ENCODE assay signal across 8 cellular contexts in the genomic region with DNA sequence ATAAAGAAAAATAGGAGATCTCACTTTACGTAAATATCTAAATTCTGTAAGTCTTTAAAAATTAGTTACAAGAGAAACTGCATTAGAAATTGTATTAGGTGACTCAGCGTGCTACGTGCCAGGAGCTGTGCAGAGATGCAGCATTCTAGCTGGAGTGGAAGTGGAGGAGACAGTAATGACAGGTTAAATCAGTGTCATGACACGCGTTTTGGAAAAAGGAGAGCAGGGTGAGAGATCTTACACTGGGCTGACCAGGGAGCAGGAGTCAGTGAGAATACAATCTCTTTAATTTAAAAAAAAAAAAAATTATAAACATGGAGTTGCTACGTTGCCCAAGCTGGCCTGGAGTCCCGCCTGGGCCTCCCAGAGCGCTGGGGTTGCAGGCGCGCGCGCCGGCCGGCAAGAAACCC. TPM values are rescaled to one million over a fixed set of nuclear protein-coding genes. Genes with fewer than 3 reads are reported as not detected.
DNase-seq lines count a peak whose midpoint lies in the region; ATAC-seq, FAIRE-seq and TF ChIP-seq lines count a peak whose summit lies in the region.

No MANE protein-coding gene starts in this region.

- TF ChIP-seq CTCF in A549 (IDR thresholded peaks at IDR 0.05): no peak
- no peak for TF ChIP-seq CTCF in NB4 (IDR thresholded peaks at IDR 0.05; ENCODE audit: low read depth, low read length)
- no peak for TF ChIP-seq CTCF in K562 (IDR thresholded peaks at IDR 0.05 in 2 of 3, conservative IDR thresholded peaks at IDR 0.05 in 1 of 3; ENCODE audit: insufficient read depth in 2 of 3, low read depth in 1 of 3, low read length in 3 of 3)
- TF ChIP-seq CTCF in testis (IDR thresholded peaks at IDR 0.05): no peak

- BruUV-seq in K562 (replicated peaks; lab: Mats Ljungman, UMichigan): no TSS peak

- H3K4me2 ChIP-seq in A549 (peak overlapping the region; percentile 79), K562 (ENCODE audit: insufficient read depth, low read length) (peak overlapping the region; percentile 96)

- H3K9ac ChIP-seq in K562 (ENCODE audit: insufficient read depth in 1 of 2, low read depth in 2 of 2, low read length in 2 of 2): peak overlapping the region; percentile 78 to 98

- in situ Hi-C loops in G401 (cut with HindIII; ENCODE audit: low sequenced_read_pairs) (no loop called here), K562 (cut with MboI) (no loop called here)

- H3K27me3 ChIP-seq in K562 (ENCODE audit: control insufficient read depth in 2 of 2, insufficient read depth in 2 of 2, low read length in 2 of 2): no peaks in the 10 kb centered on the region
- H3K27me3 ChIP-seq in testis: no peaks in the 10 kb centered on the region

- H3K9me3 ChIP-seq in A549: no peaks in the 10 kb centered on the region; the same call in 2 of the 3 replicates
- no peaks in the 10 kb centered on the region for H3K9me3 ChIP-seq in K562 (replicated peaks; ENCODE audit: control insufficient read depth, insufficient read depth, low read depth, low read length)
- no peaks in the 10 kb centered on the region for H3K9me3 ChIP-seq in testis

- H3K79me2 ChIP-seq in K562 (ENCODE audit: control insufficient read depth, insufficient read depth, low read length): peaks cover 18% of the 10 kb centered on the region

- intact Hi-C loops in K562 (cut with micrococcal nuclease): loop anchor here (5.0 kb wide), 1 partner anchor 44 kb away; no protein-coding TSS in a partner anchor
- intact Hi-C loops in testis (cut with DNase I; ENCODE audit: low total_unique reads): no loop called here

- TF ChIP-seq RAD21 in A549 (conservative IDR thresholded peaks at IDR 0.05 in 1 of 2, IDR thresholded peaks at IDR 0.05 in 1 of 2): no peak
- no peak for TF ChIP-seq RAD21 in K562 (CRISPR knock-in tag; conservative IDR thresholded peaks at IDR 0.05 in 1 of 2, IDR thresholded peaks at IDR 0.05 in 1 of 2)

- H3K36me3 ChIP-seq in K562 (ENCODE audit: control insufficient read depth, insufficient read depth, low read length): peaks cover 25% of the 10 kb centered on the region; the same call in 1 of the 3 replicates
- no peaks in the 10 kb centered on the region for H3K36me3 ChIP-seq in testis (ENCODE audit: low read depth, missing control alignments)

- CTCF ChIA-PET in A549 (lab: Yijun Ruan, JAX) (interaction anchor here (0.9 to 1.7 kb wide), 5 partner anchors 8 to 113 kb away, joined by 3 to 8 read pairs (median 5); no protein-coding TSS in a partner anchor), K562 (lab: Yijun Ruan, JAX; ENCODE audit: low intra/inter-chr PET ratio) (no interaction called here)

- POLR2A ChIA-PET in A549 (lab: Yijun Ruan, JAX) (interaction anchor here (1.0 to 1.9 kb wide), 7 partner anchors 10 to 200 kb away, joined by 3 to 34 read pairs (median 6); partner anchors contain the start of genes CYFIP1 and NIPA2), K562 (lab: Yijun Ruan, JAX) (interaction anchor here (0.6 to 2.8 kb wide), 6 partner anchors 9 to 608 kb away, joined by 3 to 24 read pairs (median 4); partner anchors contain the start of gene NIPA2)

- 3% methylated on average over 14 of the region's 14 CpGs for WGBS in A549 (ENCODE audit: missing lambda C conversion rate)
- under 1% methylated on average over 14 of the region's 14 CpGs for WGBS in K562 (ENCODE audit: insufficient coverage, low coverage, missing lambda C conversion rate)
- 3 to 4% methylated on average over 14 of the region's 14 CpGs for WGBS in testis, 2 donors

- ATAC-seq in A549 (peak; percentile 5 to 26; a peak in 4 of 6 replicates), HG02678 (IDR thresholded peaks at IDR 0.05; ENCODE audit: unreplicated experiment) (peak; percentile 16), K562 (peak; percentile 28)

- H4K20me1 ChIP-seq in K562 (replicated peaks; ENCODE audit: control insufficient read depth, insufficient read depth, low read length): no peaks in the 10 kb centered on the region

- H3K4me3 ChIP-seq in A549: peak overlapping the region; percentile 72
- peak overlapping the region; percentile 94 for H3K4me3 ChIP-seq in NB4 (ENCODE audit: low read depth, low read length)
- peak overlapping the region; percentile 93 for H3K4me3 ChIP-seq in K562
- peak overlapping the region; percentile 80 to 95 for H3K4me3 ChIP-seq in testis

- H3K27ac ChIP-seq in A549 (peak overlapping the region; percentile 85 to 98), K562 (ENCODE audit: extremely low read depth, low read depth, low read length) (peak overlapping the region; percentile 89), testis (peak overlapping the region; percentile 50 to 82)

- no peak for TF ChIP-seq EP300 in A549 (IDR thresholded peaks at IDR 0.05)
- no peak for TF ChIP-seq EP300 in K562 (IDR thresholded peaks at IDR 0.05; ENCODE audit: low read length)

- peak; percentile 64 to 67 for DNase-seq in A549 (ENCODE audit: low read depth in 1 of 2, low spot score in 1 of 2)
- DNase-seq in G401 (ENCODE audit: low spot score): peak; percentile 47
- no peak for DNase-seq in NB4 (ENCODE audit: low read depth)
- DNase-seq in K562 (ENCODE audit: extremely low read depth in 1 of 4, low spot score in 3 of 4): peak in 1 of 4 experiments; percentile 57
- DNase-seq in kidney tubule cell (ENCODE audit: low spot score): peak; percentile 67
- no peak for DNase-seq in testis
- DNase-seq in globus pallidus (ENCODE audit: low spot score): no peak

- TF ChIP-seq POLR2A in A549 (IDR thresholded peaks at IDR 0.05; ENCODE audit: low read length) (no peak), NB4 (IDR thresholded peaks at IDR 0.05; ENCODE audit: extremely low read depth, insufficient read length) (no peak), K562 (conservative IDR thresholded peaks at IDR 0.05) (no peak), testis (IDR thresholded peaks at IDR 0.05) (no peak)

- H3K4me1 ChIP-seq in A549: peaks cover 13% of the 10 kb centered on the region
- peaks cover 3 to 6% of the 10 kb centered on the region in 2 experiments; a peak in 4 of 5 replicates for H3K4me1 ChIP-seq in K562 (replicated peaks in 1 of 2; ENCODE audit: control insufficient read depth in 2 of 2, insufficient read depth in 2 of 2, low read length in 2 of 2)
- H3K4me1 ChIP-seq in testis: peaks cover 7% of the 10 kb centered on the region

- FAIRE-seq in A549 (lab: Jason Lieb, UNC): no peak
- FAIRE-seq in K562 (lab: Jason Lieb, UNC): no peak

- H3K9me1 ChIP-seq in K562 (ENCODE audit: control insufficient read depth, insufficient read depth, low read length): no peaks in the 10 kb centered on the region

- peak overlapping the region; percentile 91; the same call in 1 of the 2 replicates for H2AFZ ChIP-seq in K562 (ENCODE audit: low read depth, low read length)

RNA-seq across cellular contexts. Expression of gene TUBGCP5, which starts 0.6 kb away (rescaled TPM):
- polyA plus RNA-seq in A549 (2011; rRNA removed) (35.5 and 41.0 TPM in 2 replicates), A549 (2017; fragmentation: RNase III; extraction: RNeasy Plus Mini Kit Qiagen cat#74134 plus additional on column Dnase treatment) (26.3 to 31.5 TPM (median 31.1 TPM) in 3 replicates), K562 (2011; rRNA removed) (20.9 and 25.1 TPM in 2 replicates), K562 (2014; fragmentation: Illumina TruSeq; extraction: Trizol) (22.6 and 23.2 TPM in 2 replicates), K562 (2014; fragmentation: Nextera tagmentation; extraction: Ambion mirVana) (1 to 10 TPM; 5.8 to 7.7 TPM), K562 (2014; rRNA removed) (22.7 and 25.5 TPM in 2 replicates), testis (ENCODE audit: insufficient read depth, low read depth, low replicate concordance) (28.6 TPM)
- polyA plus RNA-seq in A549 (2012; cell fraction: cytosol; rRNA removed): 13.7 and 14.6 TPM in 2 replicates
- polyA plus RNA-seq in A549 (2012; cell fraction: nucleus; rRNA removed): 15.4 and 21.0 TPM in 2 replicates
- polyA minus RNA-seq in A549 (2011; rRNA and poly(A)+ RNA removed): 23.1 and 23.8 TPM in 2 replicates
- 23.1 and 26.3 TPM in 2 replicates for total RNA-seq in G401 (2014; rRNA removed; shearing (Covaris generic))
- 37.1 and 100 TPM in 2 replicates for total RNA-seq in K562 (2011; cell fraction: chromatin; rRNA removed; ENCODE audit: low replicate concordance)
- 20.7 and 22.5 TPM in 2 replicates for total RNA-seq in K562 (2011; cell fraction: nucleolus; rRNA removed)
- total RNA-seq in K562 (2011; cell fraction: nucleoplasm; rRNA removed): 28.2 and 34.5 TPM in 2 replicates
- total RNA-seq in K562 (2014; rRNA removed) (25.2 and 33.9 TPM in 2 replicates), K562 (2014; rRNA removed; fragmentation: Illumina TruSeq; extraction: Trizol) (24.9 and 27.4 TPM in 2 replicates), K562 (2015; rRNA removed; fragmentation: Illumina TruSeq; extraction: Trizol) (28.0 and 28.5 TPM in 2 replicates), K562 (2021) (16.1 and 18.9 TPM in 2 replicates), testis (10 to 100 TPM; 45.8 to 55.1 TPM)
- polyA plus RNA-seq in K562 (2011; cell fraction: cytosol; rRNA removed): 6.8 and 10.8 TPM in 2 replicates
- 15.5 and 17.8 TPM in 2 replicates for polyA plus RNA-seq in K562 (2011; cell fraction: nucleus; rRNA removed)
- polyA plus RNA-seq in K562 (2012): 10.5 and 11.3 TPM in 2 replicates
- 37.4 and 38.4 TPM in 2 replicates for polyA minus RNA-seq in K562 (2011; rRNA and poly(A)+ RNA removed)
- 10.6 and 12.0 TPM in 2 replicates for polyA minus RNA-seq in K562 (2011; cell fraction: cytosol; rRNA and poly(A)+ RNA removed)
- polyA minus RNA-seq in K562 (2011; cell fraction: nucleus; rRNA and poly(A)+ RNA removed): 12.1 and 23.0 TPM in 2 replicates

RNA-seq across cellular contexts. Expression of gene CYFIP1, which starts 58.6 kb away (rescaled TPM):
- polyA plus RNA-seq in A549 (2011; rRNA removed) (68.2 and 83.3 TPM in 2 replicates), A549 (2017; fragmentation: RNase III; extraction: RNeasy Plus Mini Kit Qiagen cat#74134 plus additional on column Dnase treatment) (69.4 to 71.2 TPM (median 70.8 TPM) in 3 replicates), K562 (2011; rRNA removed) (42.7 and 45.8 TPM in 2 replicates), K562 (2014; fragmentation: Illumina TruSeq; extraction: Trizol) (28.3 and 31.8 TPM in 2 replicates), K562 (2014; fragmentation: Nextera tagmentation; extraction: Ambion mirVana) (1 to 10 TPM; 3.8 to 6.6 TPM), K562 (2014; rRNA removed) (28.0 and 31.2 TPM in 2 replicates), testis (ENCODE audit: insufficient read depth, low read depth, low replicate concordance) (50.9 TPM)
- polyA plus RNA-seq in A549 (2012; cell fraction: cytosol; rRNA removed): 60.4 TPM in 2 replicates
- polyA plus RNA-seq in A549 (2012; cell fraction: nucleus; rRNA removed): 124 and 168 TPM in 2 replicates
- polyA minus RNA-seq in A549 (2011; rRNA and poly(A)+ RNA removed): 112 and 132 TPM in 2 replicates
- 76.1 and 101 TPM in 2 replicates for total RNA-seq in G401 (2014; rRNA removed; shearing (Covaris generic))
- total RNA-seq in K562 (2011; cell fraction: chromatin; rRNA removed; ENCODE audit: low replicate concordance): 71.4 and 94.0 TPM in 2 replicates
- 39.1 and 52.5 TPM in 2 replicates for total RNA-seq in K562 (2011; cell fraction: nucleolus; rRNA removed)
- 51.9 and 52.3 TPM in 2 replicates for total RNA-seq in K562 (2011; cell fraction: nucleoplasm; rRNA removed)
- total RNA-seq in K562 (2014; rRNA removed) (32.1 and 46.2 TPM in 2 replicates), K562 (2014; rRNA removed; fragmentation: Illumina TruSeq; extraction: Trizol) (24.0 and 27.4 TPM in 2 replicates), K562 (2015; rRNA removed; fragmentation: Illumina TruSeq; extraction: Trizol) (27.0 and 31.4 TPM in 2 replicates), K562 (2021) (58.1 and 59.8 TPM in 2 replicates), testis (100 to 1,000 TPM in 1 of 2 donors, 10 to 100 TPM in 1; 90.5 to 112 TPM)
- 56.3 and 68.6 TPM in 2 replicates for polyA plus RNA-seq in K562 (2011; cell fraction: cytosol; rRNA removed)
- 78.3 and 80.7 TPM in 2 replicates for polyA plus RNA-seq in K562 (2011; cell fraction: nucleus; rRNA removed)
- 32.8 and 39.6 TPM in 2 replicates for polyA plus RNA-seq in K562 (2012)
- 76.4 and 89.0 TPM in 2 replicates for polyA minus RNA-seq in K562 (2011; rRNA and poly(A)+ RNA removed)
- 20.4 and 23.9 TPM in 2 replicates for polyA minus RNA-seq in K562 (2011; cell fraction: cytosol; rRNA and poly(A)+ RNA removed)
- polyA minus RNA-seq in K562 (2011; cell fraction: nucleus; rRNA and poly(A)+ RNA removed): 20.5 and 32.2 TPM in 2 replicates

Comparison
In these comparisons a context has a peak if more than half of its experiments do, and no peak if none do; other contexts are left out.
1. DNase-seq: peak in A549 (2 of 2), G401 (single experiment) and kidney tubule cell (single experiment); none in NB4 (single experiment), testis (single experiment) and globus pallidus (single experiment).
2. Of the 35 proteins assayed by ChIP-seq in both K562 and A549: peak only in K562: HDAC2; only in A549: none; in both: none; in neither: 33; mixed calls (peak in some experiments, not most) for 1.
3. Peak in every context shown above with its lines, with median percentiles within 50 percentile points of each other: ATAC-seq, H3K27ac ChIP-seq and H3K4me3 ChIP-seq.